ENCODE assay signal across 2 cellular contexts in the genomic region with DNA sequence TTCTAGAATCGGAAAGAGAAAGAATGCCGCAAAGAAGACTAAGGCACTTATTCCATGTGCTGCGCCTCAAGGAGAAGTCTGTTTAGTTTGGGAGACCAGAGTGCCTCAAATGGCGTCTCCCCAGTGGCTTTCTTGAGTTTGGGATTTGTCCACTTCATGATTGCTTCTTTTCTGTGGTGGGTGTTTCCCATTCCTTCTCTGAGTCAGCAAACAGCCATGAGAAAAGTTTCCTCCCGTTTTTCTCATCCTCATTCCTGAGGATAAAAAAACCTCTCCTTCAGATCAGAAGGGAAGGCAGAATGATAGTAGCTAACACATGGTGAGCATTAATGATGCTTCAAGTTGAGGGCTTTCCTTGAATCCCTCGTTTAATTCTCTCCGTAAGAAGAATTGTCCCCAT.
TF ChIP-seq lines count a peak whose summit lies in the region.

No MANE protein-coding gene starts in this region.

TF ChIP-seq in SK-N-SH, 30 proteins besides CTCF, POLR2A, EP300 and RAD21 (continued from another document):
- TF ChIP-seq SIN3A (IDR thresholded peaks at IDR 0.05; ENCODE audit: borderline replicate concordance, low read depth, low read length) (no peak), NFIC (IDR thresholded peaks at IDR 0.05; ENCODE audit: borderline replicate concordance) (no peak), RFX5 (IDR thresholded peaks at IDR 0.05; ENCODE audit: low read length) (no peak), YY1 (IDR thresholded peaks at IDR 0.05; ENCODE audit: low read depth) (no peak)
- TF ChIP-seq, protein P1, sequence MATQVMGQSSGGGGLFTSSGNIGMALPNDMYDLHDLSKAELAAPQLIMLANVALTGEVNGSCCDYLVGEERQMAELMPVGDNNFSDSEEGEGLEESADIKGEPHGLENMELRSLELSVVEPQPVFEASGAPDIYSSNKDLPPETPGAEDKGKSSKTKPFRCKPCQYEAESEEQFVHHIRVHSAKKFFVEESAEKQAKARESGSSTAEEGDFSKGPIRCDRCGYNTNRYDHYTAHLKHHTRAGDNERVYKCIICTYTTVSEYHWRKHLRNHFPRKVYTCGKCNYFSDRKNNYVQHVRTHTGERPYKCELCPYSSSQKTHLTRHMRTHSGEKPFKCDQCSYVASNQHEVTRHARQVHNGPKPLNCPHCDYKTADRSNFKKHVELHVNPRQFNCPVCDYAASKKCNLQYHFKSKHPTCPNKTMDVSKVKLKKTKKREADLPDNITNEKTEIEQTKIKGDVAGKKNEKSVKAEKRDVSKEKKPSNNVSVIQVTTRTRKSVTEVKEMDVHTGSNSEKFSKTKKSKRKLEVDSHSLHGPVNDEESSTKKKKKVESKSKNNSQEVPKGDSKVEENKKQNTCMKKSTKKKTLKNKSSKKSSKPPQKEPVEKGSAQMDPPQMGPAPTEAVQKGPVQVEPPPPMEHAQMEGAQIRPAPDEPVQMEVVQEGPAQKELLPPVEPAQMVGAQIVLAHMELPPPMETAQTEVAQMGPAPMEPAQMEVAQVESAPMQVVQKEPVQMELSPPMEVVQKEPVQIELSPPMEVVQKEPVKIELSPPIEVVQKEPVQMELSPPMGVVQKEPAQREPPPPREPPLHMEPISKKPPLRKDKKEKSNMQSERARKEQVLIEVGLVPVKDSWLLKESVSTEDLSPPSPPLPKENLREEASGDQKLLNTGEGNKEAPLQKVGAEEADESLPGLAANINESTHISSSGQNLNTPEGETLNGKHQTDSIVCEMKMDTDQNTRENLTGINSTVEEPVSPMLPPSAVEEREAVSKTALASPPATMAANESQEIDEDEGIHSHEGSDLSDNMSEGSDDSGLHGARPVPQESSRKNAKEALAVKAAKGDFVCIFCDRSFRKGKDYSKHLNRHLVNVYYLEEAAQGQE (IDR thresholded peaks at IDR 0.05; ENCODE audit: low read depth, low read length): no peak
- TF ChIP-seq, protein P2, sequence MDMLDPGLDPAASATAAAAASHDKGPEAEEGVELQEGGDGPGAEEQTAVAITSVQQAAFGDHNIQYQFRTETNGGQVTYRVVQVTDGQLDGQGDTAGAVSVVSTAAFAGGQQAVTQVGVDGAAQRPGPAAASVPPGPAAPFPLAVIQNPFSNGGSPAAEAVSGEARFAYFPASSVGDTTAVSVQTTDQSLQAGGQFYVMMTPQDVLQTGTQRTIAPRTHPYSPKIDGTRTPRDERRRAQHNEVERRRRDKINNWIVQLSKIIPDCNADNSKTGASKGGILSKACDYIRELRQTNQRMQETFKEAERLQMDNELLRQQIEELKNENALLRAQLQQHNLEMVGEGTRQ (IDR thresholded peaks at IDR 0.05; ENCODE audit: borderline replicate concordance, low read depth, low read length): no peak

TF ChIP-seq in SK-N-SH treated with all-trans-retinoic acid at 6 μM for 48 hours, 23 proteins besides CTCF, POLR2A, EP300 and RAD21 (continued from another document):
- TF ChIP-seq, protein P3, sequence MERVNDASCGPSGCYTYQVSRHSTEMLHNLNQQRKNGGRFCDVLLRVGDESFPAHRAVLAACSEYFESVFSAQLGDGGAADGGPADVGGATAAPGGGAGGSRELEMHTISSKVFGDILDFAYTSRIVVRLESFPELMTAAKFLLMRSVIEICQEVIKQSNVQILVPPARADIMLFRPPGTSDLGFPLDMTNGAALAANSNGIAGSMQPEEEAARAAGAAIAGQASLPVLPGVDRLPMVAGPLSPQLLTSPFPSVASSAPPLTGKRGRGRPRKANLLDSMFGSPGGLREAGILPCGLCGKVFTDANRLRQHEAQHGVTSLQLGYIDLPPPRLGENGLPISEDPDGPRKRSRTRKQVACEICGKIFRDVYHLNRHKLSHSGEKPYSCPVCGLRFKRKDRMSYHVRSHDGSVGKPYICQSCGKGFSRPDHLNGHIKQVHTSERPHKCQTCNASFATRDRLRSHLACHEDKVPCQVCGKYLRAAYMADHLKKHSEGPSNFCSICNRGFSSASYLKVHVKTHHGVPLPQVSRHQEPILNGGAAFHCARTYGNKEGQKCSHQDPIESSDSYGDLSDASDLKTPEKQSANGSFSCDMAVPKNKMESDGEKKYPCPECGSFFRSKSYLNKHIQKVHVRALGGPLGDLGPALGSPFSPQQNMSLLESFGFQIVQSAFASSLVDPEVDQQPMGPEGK (CRISPR knock-in tag; IDR thresholded peaks at IDR 0.05; ENCODE audit: borderline replicate concordance): no peak
- TF ChIP-seq ZNF8 (CRISPR knock-in tag; IDR thresholded peaks at IDR 0.05): no peak
- TF ChIP-seq ZFP3 (CRISPR knock-in tag; IDR thresholded peaks at IDR 0.05): no peak
- TF ChIP-seq GLIS3 (CRISPR knock-in tag; IDR thresholded peaks at IDR 0.05): no peak
- TF ChIP-seq BACH2 (CRISPR knock-in tag; IDR thresholded peaks at IDR 0.05; ENCODE audit: borderline replicate concordance): no peak
- TF ChIP-seq, protein P4, sequence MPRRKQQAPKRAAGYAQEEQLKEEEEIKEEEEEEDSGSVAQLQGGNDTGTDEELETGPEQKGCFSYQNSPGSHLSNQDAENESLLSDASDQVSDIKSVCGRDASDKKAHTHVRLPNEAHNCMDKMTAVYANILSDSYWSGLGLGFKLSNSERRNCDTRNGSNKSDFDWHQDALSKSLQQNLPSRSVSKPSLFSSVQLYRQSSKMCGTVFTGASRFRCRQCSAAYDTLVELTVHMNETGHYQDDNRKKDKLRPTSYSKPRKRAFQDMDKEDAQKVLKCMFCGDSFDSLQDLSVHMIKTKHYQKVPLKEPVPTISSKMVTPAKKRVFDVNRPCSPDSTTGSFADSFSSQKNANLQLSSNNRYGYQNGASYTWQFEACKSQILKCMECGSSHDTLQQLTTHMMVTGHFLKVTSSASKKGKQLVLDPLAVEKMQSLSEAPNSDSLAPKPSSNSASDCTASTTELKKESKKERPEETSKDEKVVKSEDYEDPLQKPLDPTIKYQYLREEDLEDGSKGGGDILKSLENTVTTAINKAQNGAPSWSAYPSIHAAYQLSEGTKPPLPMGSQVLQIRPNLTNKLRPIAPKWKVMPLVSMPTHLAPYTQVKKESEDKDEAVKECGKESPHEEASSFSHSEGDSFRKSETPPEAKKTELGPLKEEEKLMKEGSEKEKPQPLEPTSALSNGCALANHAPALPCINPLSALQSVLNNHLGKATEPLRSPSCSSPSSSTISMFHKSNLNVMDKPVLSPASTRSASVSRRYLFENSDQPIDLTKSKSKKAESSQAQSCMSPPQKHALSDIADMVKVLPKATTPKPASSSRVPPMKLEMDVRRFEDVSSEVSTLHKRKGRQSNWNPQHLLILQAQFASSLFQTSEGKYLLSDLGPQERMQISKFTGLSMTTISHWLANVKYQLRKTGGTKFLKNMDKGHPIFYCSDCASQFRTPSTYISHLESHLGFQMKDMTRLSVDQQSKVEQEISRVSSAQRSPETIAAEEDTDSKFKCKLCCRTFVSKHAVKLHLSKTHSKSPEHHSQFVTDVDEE (CRISPR knock-in tag; IDR thresholded peaks at IDR 0.05): no peak
- no peak for TF ChIP-seq TCF4 (CRISPR knock-in tag; IDR thresholded peaks at IDR 0.05; ENCODE audit: borderline replicate concordance)
- no peak for TF ChIP-seq ZNF565 (CRISPR knock-in tag; conservative IDR thresholded peaks at IDR 0.05; ENCODE audit: low read depth)
- TF ChIP-seq ZC3H10 (CRISPR knock-in tag; IDR thresholded peaks at IDR 0.05): no peak
- no peak for TF ChIP-seq ZFP30 (CRISPR knock-in tag; IDR thresholded peaks at IDR 0.05)
- TF ChIP-seq OSR1 (CRISPR knock-in tag; IDR thresholded peaks at IDR 0.05): no peak
- no peak for TF ChIP-seq ZNF70 (CRISPR knock-in tag; IDR thresholded peaks at IDR 0.05)
- TF ChIP-seq TOX (CRISPR knock-in tag; IDR thresholded peaks at IDR 0.05; ENCODE audit: borderline replicate concordance): no peak
